26 cellular contexts compared by ENCODE assay signal in genomic region chr15:34812369-34812768, GRCh38. TPM values are rescaled to one million over a fixed set of nuclear protein-coding genes. Genes with fewer than 3 reads are reported as not detected.
DNase-seq lines count a peak whose midpoint lies in the region; ATAC-seq, FAIRE-seq and TF ChIP-seq lines count a peak whose summit lies in the region.
"Had no signal": no experiment of that assay in that cellular context is flagged by ENCODE, and none has a peak within 500 bp of the region (broad histone marks: within the 10 kb centered on the region; RNA-seq: fewer than 3 reads in every experiment).

No MANE protein-coding gene starts in this region.

- H3K9me3 ChIP-seq in cardiac muscle cell (ENCODE audit: low read depth), result no peaks in the 10 kb centered on the region
- no peaks in the 10 kb centered on the region for H3K9me3 ChIP-seq in ascending aorta
- H3K9me3 ChIP-seq in kidney (ENCODE audit: control insufficient read depth in 1 of 2, low read length in 2 of 2), result no peaks in the 10 kb centered on the region
- H3K9me3 ChIP-seq: esophagus muscularis mucosa, suprapubic skin had no signal

- intact Hi-C loops in Right ventricle myocardium superior (cut with DNase I), result no loop called here
- intact Hi-C loops in ascending aorta (cut with DNase I), result no loop called here
- intact Hi-C loops in kidney (cut with DNase I), result no loop called here

- H3K27ac ChIP-seq in cardiac muscle cell (peak overlapping the region; percentile 95), ascending aorta (peak overlapping the region; percentile 90 to 92), kidney (ENCODE audit: low read depth in 2 of 2, low read length in 2 of 2) (no peak overlapping the region)
- H3K27ac ChIP-seq: esophagus muscularis mucosa, KMS-11, neural progenitor cell, spleen, suprapubic skin had no signal

- FAIRE-seq in kidney (lab: Jason Lieb, UNC) (no peak), frontal cortex (lab: Jason Lieb, UNC) (no peak)
- FAIRE-seq: A204.1, GM19239 had no signal

- H3K4me3 ChIP-seq in cardiac muscle cell (no peak overlapping the region), ascending aorta (no peak overlapping the region), foreskin fibroblast (ENCODE audit: low read depth in 1 of 2, low read length in 2 of 2) (no peak overlapping the region), kidney (ENCODE audit: low read length in 2 of 2) (no peak overlapping the region)
- H3K4me3 ChIP-seq: esophagus muscularis mucosa, neural progenitor cell, spleen, suprapubic skin had no signal

- H3K4me1 ChIP-seq in cardiac muscle cell (ENCODE audit: low read depth) (peaks cover 24% of the 10 kb centered on the region), ascending aorta (peaks cover 0 to 26% of the 10 kb centered on the region in 2 donors), kidney (ENCODE audit: control insufficient read depth in 1 of 2, insufficient read depth in 1 of 2, low read depth in 1 of 2, low read length in 2 of 2) (no peaks in the 10 kb centered on the region)
- H3K4me1 ChIP-seq: esophagus muscularis mucosa, neural progenitor cell, spleen, suprapubic skin had no signal

- ATAC-seq in Right ventricle myocardium superior (ENCODE audit: poor library complexity) (no peak), GM19351 (IDR thresholded peaks at IDR 0.05; ENCODE audit: unreplicated experiment) (no peak), GM18867 (IDR thresholded peaks at IDR 0.05; ENCODE audit: unreplicated experiment) (no peak)
- ATAC-seq: activated T-cell treated with anti-CD3 and anti-CD28 coated beads, Interleukin-2, amount 50 U/mL, for 72 hours; CD8-positive, alpha-beta T cell had no signal

- no peak for TF ChIP-seq CTCF in cardiac muscle cell (IDR thresholded peaks at IDR 0.05; ENCODE audit: low read depth, low read length)
- TF ChIP-seq CTCF in ascending aorta (IDR thresholded peaks at IDR 0.05), result no peak
- no peak for TF ChIP-seq CTCF in foreskin fibroblast (IDR thresholded peaks at IDR 0.05; ENCODE audit: low read depth, low read length)
- TF ChIP-seq CTCF in kidney (IDR thresholded peaks at IDR 0.05; ENCODE audit: borderline replicate concordance, extremely low read depth, insufficient read depth), result no peak

- no peak overlapping the region for H3K9ac ChIP-seq in kidney (ENCODE audit: low read length in 2 of 2)
- H3K9ac ChIP-seq: KMS-11, neural progenitor cell had no signal

- no peak for DNase-seq in cardiac muscle cell (ENCODE audit: low read depth in 1 of 2, low spot score in 1 of 2)
- DNase-seq in Right ventricle myocardium superior, result no peak
- DNase-seq in ascending aorta (ENCODE audit: low spot score in 2 of 2), result no peak
- peak; percentile 45 to 72 for DNase-seq in foreskin fibroblast
- no peak for DNase-seq in kidney
- no peak for DNase-seq in frontal cortex (ENCODE audit: low spot score in 2 of 2)
- DNase-seq: activated CD4-positive, CD25-positive, alpha-beta regulatory T cell; activated T-cell treated with anti-CD3 and anti-CD28 coated beads, Interleukin-2, amount 50 U/mL, for 72 hours; CD8-positive, alpha-beta T cell; DMS79; effector CD8-positive, alpha-beta T cell; H9; NCI-H1105; NCI-H526; spleen had no signal

- H3K36me3 ChIP-seq in cardiac muscle cell (no peaks in the 10 kb centered on the region), ascending aorta (no peaks in the 10 kb centered on the region), kidney (ENCODE audit: control insufficient read depth in 1 of 2, insufficient read depth in 2 of 2, low read length in 2 of 2) (no peaks in the 10 kb centered on the region)
- H3K36me3 ChIP-seq: esophagus muscularis mucosa, neural progenitor cell, spleen, suprapubic skin had no signal

- no peaks in the 10 kb centered on the region for H3K27me3 ChIP-seq in cardiac muscle cell
- H3K27me3 ChIP-seq in ascending aorta, result no peaks in the 10 kb centered on the region
- H3K27me3 ChIP-seq: esophagus muscularis mucosa, neural progenitor cell had no signal

RNA-seq across cellular contexts. Expression of gene ACTC1, which starts 17.0 kb away (rescaled TPM):
- total RNA-seq in cardiac muscle cell (1,687 and 2,394 TPM in 2 replicates), Right ventricle myocardium superior (12,822 TPM), ascending aorta (30.2 TPM), kidney (25.0 TPM), frontal cortex (0.41 TPM)
- polyA plus RNA-seq in cardiac muscle cell (7,757 and 12,075 TPM in 2 replicates), kidney (ENCODE audit: insufficient read depth, low read depth, low replicate concordance) (7.4 TPM)
- total RNA-seq: activated T-cell treated with anti-CD3 and anti-CD28 coated beads, Interleukin-2, amount 50 U/mL, for 72 hours; CD8-positive, alpha-beta T cell; pulmonary artery endothelial cell; T-helper 2 cell treated with Interferon-gamma antibody and Interleukin-4, amounts not matched to agents 100 ng/mL and 5 ng/mL, for 36 hours had no signal

RNA-seq across cellular contexts. Expression of gene GJD2, which starts 57.6 kb away (rescaled TPM):
- total RNA-seq in cardiac muscle cell, result 0.45 and 0.56 TPM in 2 replicates
- not detected in 2 replicates for polyA plus RNA-seq in cardiac muscle cell
- not detected for total RNA-seq in Right ventricle myocardium superior
- total RNA-seq in ascending aorta, result not detected
- total RNA-seq in kidney, result not detected
- 0.26 TPM for polyA plus RNA-seq in kidney (ENCODE audit: insufficient read depth, low read depth, low replicate concordance)
- total RNA-seq in frontal cortex, result 6.5 TPM
- total RNA-seq: activated T-cell treated with anti-CD3 and anti-CD28 coated beads, Interleukin-2, amount 50 U/mL, for 72 hours; CD8-positive, alpha-beta T cell; esophagus muscularis mucosa; H9; mesenteric fat pad; pulmonary artery endothelial cell; spleen; T-helper 2 cell treated with Interferon-gamma antibody and Interleukin-4, amounts not matched to agents 100 ng/mL and 5 ng/mL, for 36 hours had no signal

Comparison
In these comparisons a context has a peak if more than half of its experiments do, and no peak if none do; other contexts are left out.
1. DNase-seq: peak in foreskin fibroblast (2 of 2); none in cardiac muscle cell (0 of 2), Right ventricle myocardium superior (single experiment), ascending aorta (0 of 2), kidney (single experiment) and frontal cortex (0 of 2).
2. H3K27ac ChIP-seq: peak in cardiac muscle cell (single experiment) and ascending aorta (2 of 2); none in kidney (0 of 2).
3. RNA of gene ACTC1, which starts 17.0 kb away (total RNA-seq): 12,822 TPM in Right ventricle myocardium superior (single experiment) and 1,687 to 2,394 TPM in cardiac muscle cell; 30.2 TPM in ascending aorta (single experiment), 25.0 TPM in kidney (single experiment) and 0.41 TPM in frontal cortex (single experiment); every median in the first group is over 10 times any median in the second.